ENCODE assay signal across 1 cellular context in genomic region chr14:102192840-102193502, GRCh38.
TF ChIP-seq lines count a peak whose summit lies in the region.

No MANE protein-coding gene starts in this region.

TF ChIP-seq in A549, 52 proteins besides CTCF, POLR2A, EP300 and RAD21:
- TF ChIP-seq MYC (IDR thresholded peaks at IDR 0.05; ENCODE audit: borderline replicate concordance, low read length) (no peak), MAFK (IDR thresholded peaks at IDR 0.05; ENCODE audit: partially characterized antibody) (peak; percentile 37), MAZ (IDR thresholded peaks at IDR 0.05; ENCODE audit: borderline replicate concordance, low read depth, low read length) (no peak)
TF ChIP-seq in A549: peak in this region for 1.
